ENCODE assay signal across 9 cellular contexts in genomic region chr2:183248866-183249567, GRCh38.
DNase-seq lines count a peak whose midpoint lies in the region; ATAC-seq, FAIRE-seq and TF ChIP-seq lines count a peak whose summit lies in the region.
"Had no signal": no experiment of that assay in that cellular context is flagged by ENCODE, and none has a peak within 500 bp of the region (broad histone marks: within the 10 kb centered on the region; RNA-seq: fewer than 3 reads in every experiment).

No MANE protein-coding gene starts in this region.

- POLR2A ChIA-PET in AG04450 (lab: Yijun Ruan, JAX), result no interaction called here

- no peak overlapping the region for H3K27ac Mint-ChIP-seq in type B pancreatic cell

- H3K27me3 ChIP-seq in AG04450 (ENCODE audit: control insufficient read depth, insufficient read depth, low read length) (no peaks in the 10 kb centered on the region), vagina (no peaks in the 10 kb centered on the region)

- H3K27ac ChIP-seq in AG04450 (ENCODE audit: low read depth, low read length) (no peak overlapping the region), vagina (no peak overlapping the region)

- H3K4me1 ChIP-seq in vagina, result no peaks in the 10 kb centered on the region

- H3K4me3 ChIP-seq in AG04450 (ENCODE audit: low read depth, low read length) (no peak overlapping the region), vagina (no peak overlapping the region)

- no peaks in the 10 kb centered on the region for H3K27me3 Mint-ChIP-seq in type B pancreatic cell
- H3K27me3 Mint-ChIP-seq: central memory CD8-positive, alpha-beta T cell had no signal

- peak; percentile 29 for FAIRE-seq in GM18507 (lab: Jason Lieb, UNC)

- peaks cover 6% of the 10 kb centered on the region for H3K4me1 Mint-ChIP-seq in type B pancreatic cell (ENCODE audit: unreplicated experiment)
- H3K4me1 Mint-ChIP-seq: central memory CD8-positive, alpha-beta T cell had no signal

- ATAC-seq in SK-N-SH treated with all-trans-retinoic acid at 6 μM for 48 hours (peak; percentile 84), GM19467 (IDR thresholded peaks at IDR 0.05; ENCODE audit: unreplicated experiment) (no peak)

- TF ChIP-seq CTCF in AG04450 (IDR thresholded peaks at IDR 0.05; ENCODE audit: low read depth, low read length), result peak; percentile 56
- TF ChIP-seq CTCF in type B pancreatic cell (conservative IDR thresholded peaks at IDR 0.05), result peak; percentile 81
- peak in 1 of 3 experiments; percentile 45 for TF ChIP-seq CTCF in vagina (IDR thresholded peaks at IDR 0.05)

- H3K9me3 Mint-ChIP-seq in type B pancreatic cell, result no peaks in the 10 kb centered on the region
- H3K9me3 Mint-ChIP-seq: central memory CD8-positive, alpha-beta T cell had no signal

- DNase-seq in AG04450 (ENCODE audit: low read depth, low spot score), result no peak
- DNase-seq in GM18507 (ENCODE audit: extremely low spot score, insufficient read length, low read depth), result no peak
- DNase-seq in Kasumi-1 (lab: John Stamatoyannopoulos, UW), result peak; percentile 74 to 85
- DNase-seq in globus pallidus (ENCODE audit: low spot score), result peak; percentile 33
- no peak for DNase-seq in type B pancreatic cell (ENCODE audit: extremely low spot score, unreplicated experiment)
- DNase-seq in vagina (ENCODE audit: extremely low spot score in 2 of 2), result no peak

- no peaks in the 10 kb centered on the region for H3K36me3 Mint-ChIP-seq in type B pancreatic cell

- no peak overlapping the region for H3K4me3 Mint-ChIP-seq in type B pancreatic cell
- H3K4me3 Mint-ChIP-seq: central memory CD8-positive, alpha-beta T cell had no signal

- intact Hi-C loops in vagina (cut with DNase I), result no loop called here

- no peaks in the 10 kb centered on the region for H3K9me3 ChIP-seq in AG04450 (ENCODE audit: control insufficient read depth, insufficient read depth, low read length)
- H3K9me3 ChIP-seq in vagina, result no peaks in the 10 kb centered on the region

- H3K36me3 ChIP-seq in vagina, result no peaks in the 10 kb centered on the region

- CTCF ChIA-PET in AG04450 (lab: Charles Lee), result interaction anchor here (0.6 to 3.1 kb wide), 24 partner anchors 8 to 1362 kb away, joined by 3 to 26 read pairs (median 5); no protein-coding TSS in a partner anchor

- no peak for TF ChIP-seq POLR2A in vagina (IDR thresholded peaks at IDR 0.05)

TF ChIP-seq in SK-N-SH treated with all-trans-retinoic acid at 6 μM for 48 hours, 23 proteins besides CTCF, POLR2A, EP300 and RAD21:
- no peak for TF ChIP-seq TOX (CRISPR knock-in tag; IDR thresholded peaks at IDR 0.05; ENCODE audit: borderline replicate concordance)
- TF ChIP-seq ZC3H10 (CRISPR knock-in tag; IDR thresholded peaks at IDR 0.05), result no peak
- TF ChIP-seq SNAI2 (CRISPR knock-in tag; IDR thresholded peaks at IDR 0.05), result no peak
- no peak for TF ChIP-seq CSDC2 (CRISPR knock-in tag; IDR thresholded peaks at IDR 0.05)
- no peak for TF ChIP-seq BACH2 (CRISPR knock-in tag; IDR thresholded peaks at IDR 0.05; ENCODE audit: borderline replicate concordance)
- TF ChIP-seq ZNF565 (CRISPR knock-in tag; conservative IDR thresholded peaks at IDR 0.05; ENCODE audit: low read depth), result no peak
- no peak for TF ChIP-seq TSHZ2 (CRISPR knock-in tag; IDR thresholded peaks at IDR 0.05)
- no peak for TF ChIP-seq ARNTL (CRISPR knock-in tag; IDR thresholded peaks at IDR 0.05; ENCODE audit: borderline replicate concordance, low read depth)
- no peak for TF ChIP-seq ZNF8 (CRISPR knock-in tag; IDR thresholded peaks at IDR 0.05)

Comparison
In these comparisons a context has a peak if more than half of its experiments do, and no peak if none do; other contexts are left out.
1. DNase-seq: peak in Kasumi-1 (2 of 2) and globus pallidus (single experiment); none in AG04450 (single experiment), GM18507 (single experiment), type B pancreatic cell (single experiment) and vagina (0 of 2).